ENCODE assay signal across 9 cellular contexts in genomic region chrX:154429708-154430107, GRCh38. TPM values are rescaled to one million over a fixed set of nuclear protein-coding genes. Genes with fewer than 3 reads are reported as not detected.
DNase-seq lines count a peak whose midpoint lies in the region; ATAC-seq and TF ChIP-seq lines count a peak whose summit lies in the region.
"Had no signal": no experiment of that assay in that cellular context is flagged by ENCODE, and none has a peak within 500 bp of the region (broad histone marks: within the 10 kb centered on the region; RNA-seq: fewer than 3 reads in every experiment).

No MANE protein-coding gene starts in this region.

- H3K4me1 ChIP-seq in HUES48 (ENCODE audit: control insufficient read depth, insufficient read depth, low read length), result peaks cover 3% of the 10 kb centered on the region; the same call in 1 of the 2 replicates
- H3K4me1 ChIP-seq in naive thymus-derived CD4-positive, alpha-beta T cell (ENCODE audit: control insufficient read depth in 2 of 2, insufficient read depth in 2 of 2, low read length in 2 of 2), result peaks cover 0 to 4% of the 10 kb centered on the region in 2 donors
- H3K4me1 ChIP-seq in left lung, result peaks cover 0 to 35% of the 10 kb centered on the region in 2 donors

- peaks cover 0 to 1% (median 0%) of the 10 kb centered on the region in 11 donors for H3K9me3 Mint-ChIP-seq in naive thymus-derived CD4-positive, alpha-beta T cell

- H3K4me1 Mint-ChIP-seq in naive thymus-derived CD4-positive, alpha-beta T cell, result peaks cover 7 to 31% (median 21%) of the 10 kb centered on the region in 7 donors

- ATAC-seq in naive thymus-derived CD4-positive, alpha-beta T cell, result no peak
- ATAC-seq in left lung (no peak), GM21423 (IDR thresholded peaks at IDR 0.05; ENCODE audit: unreplicated experiment) (no peak), HG03196 (IDR thresholded peaks at IDR 0.05; ENCODE audit: unreplicated experiment) (no peak)

- no peak for TF ChIP-seq CTCF in AG10803 (conservative IDR thresholded peaks at IDR 0.05; ENCODE audit: low read length)
- no peak for TF ChIP-seq CTCF in brain microvascular endothelial cell (IDR thresholded peaks at IDR 0.05; ENCODE audit: low read depth, low read length, missing control alignments)
- TF ChIP-seq CTCF in left lung (IDR thresholded peaks at IDR 0.05), result no peak

- DNase-seq in AG10803 (ENCODE audit: low read depth) (no peak), brain microvascular endothelial cell (no peak), NCI-H1694 treated with DMSO at 0.1 percent for 48 hours (lab: John Stamatoyannopoulos, UW) (no peak), left lung (no peak)
- no peak for DNase-seq in naive thymus-derived CD4-positive, alpha-beta T cell
- DNase-seq: activated CD4-positive, CD25-positive, alpha-beta regulatory T cell had no signal

- in situ Hi-C loops in brain microvascular endothelial cell (cut with HindIII; ENCODE audit: low pct_ligation_motif_present, low sequenced_read_pairs), result no loop called here

- peaks cover 23% of the 10 kb centered on the region for H3K36me3 ChIP-seq in HUES48 (ENCODE audit: control insufficient read depth, insufficient read depth, low read length)
- peaks cover 6% of the 10 kb centered on the region for H3K36me3 ChIP-seq in brain microvascular endothelial cell (replicated peaks)
- H3K36me3 ChIP-seq in naive thymus-derived CD4-positive, alpha-beta T cell (ENCODE audit: control insufficient read depth in 2 of 3, insufficient read depth in 3 of 3, low read length in 3 of 3), result peaks cover 0 to 22% (median 0%) of the 10 kb centered on the region in 3 experiments
- peaks cover 0 to 31% of the 10 kb centered on the region in 2 donors for H3K36me3 ChIP-seq in left lung

- peak overlapping the region; percentile 67 for H3K4me3 ChIP-seq in AG10803 (ENCODE audit: low read length)
- H3K4me3 ChIP-seq in HUES48 (ENCODE audit: low read depth, low read length), result peak overlapping the region; percentile 71
- peak overlapping the region; percentile 70 for H3K4me3 ChIP-seq in brain microvascular endothelial cell (ENCODE audit: low read depth, low read length)
- H3K4me3 ChIP-seq in naive thymus-derived CD4-positive, alpha-beta T cell (ENCODE audit: low read length), result no peak overlapping the region
- H3K4me3 ChIP-seq in left lung, result peak overlapping the region in 1 of 2 donors; percentile 80

- POLR2A ChIA-PET in naive thymus-derived CD4-positive, alpha-beta T cell (lab: Charles Lee), result interaction anchor here (1.0 to 3.0 kb wide), 10 partner anchors 9 to 448 kb away, joined by 3 to 15 read pairs (median 4); partner anchors contain the start of genes SLC10A3 and TAFAZZIN

- H3K27ac Mint-ChIP-seq in naive thymus-derived CD4-positive, alpha-beta T cell, result peak overlapping the region; percentile 27 to 91 (median 67)

- intact Hi-C loops in naive thymus-derived CD4-positive, alpha-beta T cell (cut with micrococcal nuclease), result no loop called here
- intact Hi-C loops in left lung (cut with DNase I), result no loop called here

- H3K9ac ChIP-seq in HUES48 (ENCODE audit: low read depth, low read length), result no peak overlapping the region

- H3K36me3 Mint-ChIP-seq in naive thymus-derived CD4-positive, alpha-beta T cell, result peaks cover 0 to 8% (median 0%) of the 10 kb centered on the region in 5 donors

- H3K27ac ChIP-seq in HUES48 (ENCODE audit: low read depth, low read length), result no peak overlapping the region
- no peak overlapping the region for H3K27ac ChIP-seq in brain microvascular endothelial cell
- peak overlapping the region; percentile 81 for H3K27ac ChIP-seq in naive thymus-derived CD4-positive, alpha-beta T cell (ENCODE audit: low read depth, low read length)
- peak overlapping the region in 1 of 2 donors; percentile 85 for H3K27ac ChIP-seq in left lung

- CTCF ChIA-PET in naive thymus-derived CD4-positive, alpha-beta T cell (lab: Charles Lee), result interaction anchor here (1.6 kb wide), 1 partner anchor 56 kb away, joined by 5 read pairs; no protein-coding TSS in a partner anchor

- no peaks in the 10 kb centered on the region for H3K27me3 ChIP-seq in HUES48 (ENCODE audit: control insufficient read depth, insufficient read depth, low read length)
- H3K27me3 ChIP-seq in brain microvascular endothelial cell (replicated peaks), result no peaks in the 10 kb centered on the region
- no peaks in the 10 kb centered on the region for H3K27me3 ChIP-seq in naive thymus-derived CD4-positive, alpha-beta T cell (ENCODE audit: control insufficient read depth in 2 of 2, insufficient read depth in 2 of 2, low read length in 2 of 2)
- no peaks in the 10 kb centered on the region for H3K27me3 ChIP-seq in left lung

- peak overlapping the region; percentile 77 to 86 (median 82) for H3K4me3 Mint-ChIP-seq in naive thymus-derived CD4-positive, alpha-beta T cell

- H3K9me3 ChIP-seq in HUES48 (ENCODE audit: control insufficient read depth, insufficient read depth, low read length), result peaks cover 36% of the 10 kb centered on the region
- no peaks in the 10 kb centered on the region for H3K9me3 ChIP-seq in naive thymus-derived CD4-positive, alpha-beta T cell (ENCODE audit: control insufficient read depth in 2 of 3, low read length in 3 of 3)
- H3K9me3 ChIP-seq in left lung, result no peaks in the 10 kb centered on the region

- H3K27me3 Mint-ChIP-seq in naive thymus-derived CD4-positive, alpha-beta T cell, result no peaks in the 10 kb centered on the region

RNA-seq across cellular contexts. Expression of gene ATP6AP1, which starts 1.2 kb away (rescaled TPM):
- total RNA-seq in naive thymus-derived CD4-positive, alpha-beta T cell, result 10 to 100 TPM; 37.8 to 63.3 (median 51.1) TPM
- polyA plus RNA-seq in naive thymus-derived CD4-positive, alpha-beta T cell, result 100 to 1,000 TPM; 100 to 118 TPM
- total RNA-seq in left lung, result 100 to 1,000 TPM; 139 to 168 TPM

RNA-seq across cellular contexts. Expression of gene GDI1, which starts 7.2 kb away (rescaled TPM):
- total RNA-seq in naive thymus-derived CD4-positive, alpha-beta T cell, result 100 to 1,000 TPM; 106 to 174 (median 140) TPM
- polyA plus RNA-seq in naive thymus-derived CD4-positive, alpha-beta T cell, result 10 to 100 TPM; 18.8 to 28.6 TPM
- total RNA-seq in left lung, result 100 to 1,000 TPM; 107 to 108 TPM

RNA-seq across cellular contexts. Expression of gene FAM50A, which starts 14.2 kb away (rescaled TPM):
- 10 to 100 TPM; 47.2 to 76.5 (median 49.3) TPM for total RNA-seq in naive thymus-derived CD4-positive, alpha-beta T cell
- 10 to 100 TPM; 19.9 to 40.7 TPM for polyA plus RNA-seq in naive thymus-derived CD4-positive, alpha-beta T cell
- total RNA-seq in left lung, result 10 to 100 TPM; 72.6 to 82.1 TPM

RNA-seq across cellular contexts. Expression of gene TAFAZZIN, which starts 18.4 kb away (rescaled TPM):
- total RNA-seq in naive thymus-derived CD4-positive, alpha-beta T cell, result 100 to 1,000 TPM in 3 of 5 experiments, 10 to 100 TPM in 2; 90.9 to 130 (median 108) TPM
- 10 to 100 TPM; 40.4 to 46.4 TPM for polyA plus RNA-seq in naive thymus-derived CD4-positive, alpha-beta T cell
- 10 to 100 TPM; 34.7 to 45.5 TPM for total RNA-seq in left lung

RNA-seq across cellular contexts. Expression of gene DNASE1L1, which starts 20.7 kb away (rescaled TPM):
- 10 to 100 TPM; 18.4 to 31.1 (median 21.7) TPM for total RNA-seq in naive thymus-derived CD4-positive, alpha-beta T cell
- 10 to 100 TPM; 11.1 to 19.6 TPM for polyA plus RNA-seq in naive thymus-derived CD4-positive, alpha-beta T cell
- total RNA-seq in left lung, result 10 to 100 TPM; 34.7 to 36.1 TPM
